17 cellular contexts compared by ENCODE assay signal in genomic region chr1:240683576-240683975, GRCh38.
"Had no signal": no experiment of that assay in that cellular context is flagged by ENCODE, and none has a peak within 500 bp of the region (broad histone marks: within the 10 kb centered on the region; RNA-seq: fewer than 3 reads in every experiment).

No MANE protein-coding gene starts in this region.

- H3K9me3 Mint-ChIP-seq: activated CD4-positive, alpha-beta memory T cell treated with anti-CD3 and anti-CD28 coated beads for 36 hours; activated naive CD8-positive, alpha-beta T cell treated with anti-CD3 and anti-CD28 coated beads, Interleukin-2, amount 10 ng/mL, durations not matched to agents 7 days and 5 days; stimulated activated effector memory CD8-positive, alpha-beta T cell treated with anti-CD3 and anti-CD28 coated beads, Interleukin-12 subunit alpha, Interleukin-12 subunit beta, amount 100 ng/mL, for 72 hours had no signal

- H3K4me1 ChIP-seq: esophagus squamous epithelium, tibial nerve had no signal

- ATAC-seq: activated T-cell treated with anti-CD3 and anti-CD28 coated beads, Interleukin-2, amount 50 U/mL, for 72 hours; naive thymus-derived CD8-positive, alpha-beta T cell; right cardiac atrium; stimulated activated effector memory CD8-positive, alpha-beta T cell treated with anti-CD3 and anti-CD28 coated beads, Interleukin-12 subunit alpha, Interleukin-12 subunit beta, amount 100 ng/mL, for 72 hours had no signal

- H3K27me3 ChIP-seq: esophagus squamous epithelium, tibial nerve had no signal

- H3K36me3 Mint-ChIP-seq: activated CD4-positive, alpha-beta memory T cell treated with anti-CD3 and anti-CD28 coated beads for 36 hours; activated naive CD8-positive, alpha-beta T cell treated with anti-CD3 and anti-CD28 coated beads, Interleukin-2, amount 10 ng/mL, durations not matched to agents 7 days and 5 days; stimulated activated effector memory CD8-positive, alpha-beta T cell treated with anti-CD3 and anti-CD28 coated beads, Interleukin-12 subunit alpha, Interleukin-12 subunit beta, amount 100 ng/mL, for 72 hours had no signal

- H3K9me3 ChIP-seq: esophagus squamous epithelium, tibial nerve had no signal

- H3K36me3 ChIP-seq: esophagus squamous epithelium, tibial nerve had no signal

- H3K4me3 Mint-ChIP-seq: activated CD4-positive, alpha-beta memory T cell treated with anti-CD3 and anti-CD28 coated beads for 36 hours; activated naive CD8-positive, alpha-beta T cell treated with anti-CD3 and anti-CD28 coated beads, Interleukin-2, amount 10 ng/mL, durations not matched to agents 7 days and 5 days; activated T-cell treated with anti-CD3 and anti-CD28 coated beads, Interleukin-2, amount 50 U/mL, for 72 hours; naive thymus-derived CD8-positive, alpha-beta T cell; stimulated activated effector memory CD8-positive, alpha-beta T cell treated with anti-CD3 and anti-CD28 coated beads, Interleukin-12 subunit alpha, Interleukin-12 subunit beta, amount 100 ng/mL, for 72 hours had no signal

- H3K27ac Mint-ChIP-seq: activated CD4-positive, alpha-beta memory T cell treated with anti-CD3 and anti-CD28 coated beads for 36 hours; activated naive CD8-positive, alpha-beta T cell treated with anti-CD3 and anti-CD28 coated beads, Interleukin-2, amount 10 ng/mL, durations not matched to agents 7 days and 5 days; activated T-cell treated with anti-CD3 and anti-CD28 coated beads, Interleukin-2, amount 50 U/mL, for 72 hours; naive thymus-derived CD8-positive, alpha-beta T cell; stimulated activated effector memory CD8-positive, alpha-beta T cell treated with anti-CD3 and anti-CD28 coated beads, Interleukin-12 subunit alpha, Interleukin-12 subunit beta, amount 100 ng/mL, for 72 hours had no signal

- DNase-seq: activated CD4-positive, alpha-beta memory T cell treated with anti-CD3 and anti-CD28 coated beads for 36 hours; activated CD4-positive, alpha-beta T cell treated with anti-CD3 and anti-CD28 coated beads for 1 hour; activated gamma-delta T cell treated with Interleukin-2 at 50 U/mL for 16 hours; activated naive CD8-positive, alpha-beta T cell treated with anti-CD3 and anti-CD28 coated beads, Interleukin-2, amount 10 ng/mL, durations not matched to agents 7 days and 5 days; activated T-cell treated with anti-CD3 and anti-CD28 coated beads, Interleukin-2, amount 50 U/mL, for 72 hours; anterior cingulate cortex; esophagus squamous epithelium; hypothalamus; naive thymus-derived CD8-positive, alpha-beta T cell; posterior cingulate gyrus; right cardiac atrium; SW 1271; T-helper 9 cell had no signal

- H3K4me3 ChIP-seq: esophagus squamous epithelium, lung, smooth muscle cell, tibial nerve had no signal

- H3K4me2 ChIP-seq: smooth muscle cell had no signal

- H3K27ac ChIP-seq: tibial nerve had no signal

- H3K27me3 Mint-ChIP-seq: activated CD4-positive, alpha-beta memory T cell treated with anti-CD3 and anti-CD28 coated beads for 36 hours; naive thymus-derived CD8-positive, alpha-beta T cell had no signal
